In the genomic region with DNA sequence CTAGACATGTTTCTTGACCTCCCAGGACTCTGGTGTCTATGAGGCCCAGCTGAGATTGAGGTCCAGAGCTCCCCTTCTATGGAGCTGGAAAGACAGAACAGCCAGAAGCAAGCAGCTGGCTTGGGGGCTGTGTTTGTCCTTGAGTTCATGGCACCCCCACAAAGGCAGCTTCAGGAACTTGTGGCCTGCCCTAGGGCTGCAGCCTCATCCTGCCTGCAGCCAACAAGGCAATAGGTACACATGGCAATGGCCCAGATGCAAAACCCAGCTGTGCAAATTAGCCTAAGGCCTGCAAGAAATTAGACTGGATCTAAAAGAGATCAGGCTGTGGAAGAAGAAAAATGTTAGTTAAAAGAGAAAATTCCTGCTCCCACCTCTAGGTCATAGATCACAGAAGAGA, we compare ENCODE assay signal across 24 cellular contexts.
"Had no signal": no experiment of that assay in that cellular context is flagged by ENCODE, and none has a peak within 500 bp of the region (broad histone marks: within the 10 kb centered on the region; RNA-seq: fewer than 3 reads in every experiment).

No MANE protein-coding gene starts in this region.

- H3K4me3 Mint-ChIP-seq: effector memory CD8-positive, alpha-beta T cell; endodermal cell; mesothelial cell of epicardium; naive B cell had no signal

- H3K4me1 ChIP-seq: colonic mucosa, esophagus squamous epithelium, gastrocnemius medialis, heart right ventricle, left lung, lower lobe of right lung had no signal

- H3K9me3 ChIP-seq: colonic mucosa, gastrocnemius medialis, left lung, lower lobe of right lung had no signal

- H3K36me3 ChIP-seq: colonic mucosa, esophagus squamous epithelium, gastrocnemius medialis, heart right ventricle, left lung, lower lobe of right lung had no signal

- DNase-seq: colonic mucosa; dermis blood vessel endothelial cell; dorsolateral prefrontal cortex; effector CD8-positive, alpha-beta T cell; effector memory CD8-positive, alpha-beta T cell; endodermal cell; erythroblast; esophagus squamous epithelium; foreskin fibroblast; foreskin melanocyte; gastrocnemius medialis; glutamatergic neuron; head of caudate nucleus; heart right ventricle; hippocampal formation; left cardiac atrium; left lung; left ventricle myocardium superior; lower lobe of right lung; mesenchymal stem cell; mucosa of descending colon; naive B cell had no signal

- H3K36me3 Mint-ChIP-seq: mesothelial cell of epicardium had no signal

- H3K4me3 ChIP-seq: colonic mucosa, dorsolateral prefrontal cortex, esophagus squamous epithelium, gastrocnemius medialis, heart right ventricle, left lung, lower lobe of right lung, mucosa of descending colon had no signal

- H3K4me1 Mint-ChIP-seq: endodermal cell, mesothelial cell of epicardium, naive B cell had no signal

- H3K27me3 ChIP-seq: colonic mucosa, esophagus squamous epithelium, gastrocnemius medialis, heart right ventricle had no signal

- H3K27ac Mint-ChIP-seq: effector memory CD8-positive, alpha-beta T cell; endodermal cell; mesothelial cell of epicardium had no signal

- H3K27ac ChIP-seq: colonic mucosa, dorsolateral prefrontal cortex, epithelial cell of prostate, esophagus squamous epithelium, gastrocnemius medialis, heart right ventricle, left lung, lower lobe of right lung had no signal
